ENCODE assay signal across 8 cellular contexts in genomic region chr5:141618804-141619554, GRCh38. TPM values are rescaled to one million over a fixed set of nuclear protein-coding genes. Genes with fewer than 3 reads are reported as not detected.
DNase-seq lines count a peak whose midpoint lies in the region; ATAC-seq and TF ChIP-seq lines count a peak whose summit lies in the region.

TSS of gene DIAPH1 (minus strand) at chr5:141619000. CDS start at chr5:141618914, 86 bp downstream.

- H3K36me3 ChIP-seq in BLaER1: peaks cover 46% of the 10 kb centered on the region

- TF ChIP-seq CTCF in chondrocyte (IDR thresholded peaks at IDR 0.05): peak; percentile 98

- peak within 1 kb of the TSS; percentile 94 for H3K27ac ChIP-seq in BLaER1
- peak within 1 kb of the TSS; percentile 62 for H3K27ac ChIP-seq in layer of hippocampus (ENCODE audit: low read depth, low read length)

- H3K9me3 ChIP-seq in BLaER1: no peaks in the 10 kb centered on the region

- H3K4me3 ChIP-seq in BLaER1: peak within 1 kb of the TSS; percentile 100

- DNase-seq in GM19238 (ENCODE audit: insufficient read length, low spot score): peak; percentile 90
- peak; percentile 85 for DNase-seq in NCI-H510A treated with DMSO at 0.1 percent for 48 hours (lab: John Stamatoyannopoulos, UW)
- peak; percentile 99 for DNase-seq in activated CD4-positive, alpha-beta T cell treated with anti-CD3 and anti-CD28 coated beads for 24 hours (ENCODE audit: low read depth in 2 of 2)
- DNase-seq in chondrocyte (ENCODE audit: low spot score): peak; percentile 97
- peak; percentile 99 to 100 for DNase-seq in stimulated activated CD4-positive, alpha-beta T cell treated with anti-CD3 and anti-CD28 coated beads, Interleukin-1b, Interleukin-23, amount 100 ng/mL, for 4 hours (ENCODE audit: low read depth in 2 of 2)

- no peaks in the 10 kb centered on the region for H3K27me3 ChIP-seq in BLaER1
- no peaks in the 10 kb centered on the region for H3K27me3 ChIP-seq in layer of hippocampus (ENCODE audit: control insufficient read depth, insufficient read depth, low read length)

- peak within 1 kb of the TSS; percentile 96 for H3K9ac ChIP-seq in BLaER1

- peak within 1 kb of the TSS; percentile 90 for H3K27ac Mint-ChIP-seq in chondrocyte (ENCODE audit: unreplicated experiment)

- no peaks in the 10 kb centered on the region for H3K9me3 Mint-ChIP-seq in chondrocyte (ENCODE audit: low read depth)

- no peaks in the 10 kb centered on the region for H3K27me3 Mint-ChIP-seq in chondrocyte (ENCODE audit: low read depth)

- H4K20me1 ChIP-seq in BLaER1: peaks cover 18% of the 10 kb centered on the region; the same call in 1 of the 2 replicates

- H3K4me3 Mint-ChIP-seq in chondrocyte (ENCODE audit: unreplicated experiment): peak within 1 kb of the TSS; percentile 89

- peaks cover 38% of the 10 kb centered on the region for H3K4me1 Mint-ChIP-seq in chondrocyte (ENCODE audit: low read depth)

- peaks cover 15% of the 10 kb centered on the region for H3K36me3 Mint-ChIP-seq in chondrocyte (ENCODE audit: low read depth)

- ATAC-seq in HG03442 (IDR thresholded peaks at IDR 0.05; ENCODE audit: unreplicated experiment): peak; percentile 78

- peaks cover 38% of the 10 kb centered on the region for H3K4me1 ChIP-seq in BLaER1

- H3K4me2 ChIP-seq in BLaER1: peak within 1 kb of the TSS; percentile 86

RNA-seq across cellular contexts. Expression of gene DIAPH1, which starts in this region (rescaled TPM):
- 44.1 to 56.2 TPM (median 44.9 TPM) in 3 replicates for total RNA-seq in chondrocyte

Comparison
In these comparisons a context has a peak if more than half of its experiments do, and no peak if none do; other contexts are left out.
1. Peak in every context shown above with its lines: DNase-seq, ATAC-seq, H3K4me3 ChIP-seq and H3K27ac ChIP-seq.